29 cellular contexts compared by ENCODE assay signal in the genomic region with DNA sequence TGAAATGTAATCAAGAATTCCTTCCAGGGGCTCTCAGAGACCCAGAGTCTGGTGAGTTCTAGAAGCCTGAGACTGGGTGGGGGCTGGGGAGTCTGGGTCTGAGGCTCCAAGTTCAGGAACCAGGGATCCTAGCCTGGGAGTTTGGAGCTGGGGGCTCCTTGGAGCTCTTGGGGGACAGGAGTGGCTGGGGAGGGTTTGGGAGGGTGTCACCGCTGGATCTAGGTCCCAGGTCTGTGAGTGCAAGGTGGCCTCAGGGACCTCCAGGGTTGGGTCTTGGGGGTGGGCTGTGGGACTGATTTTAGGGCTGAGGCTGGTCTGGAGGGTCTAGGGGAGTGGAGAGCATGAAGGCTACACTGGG. TPM values are rescaled to one million over a fixed set of nuclear protein-coding genes. Genes with fewer than 3 reads are reported as not detected.
"Had no signal": no experiment of that assay in that cellular context is flagged by ENCODE, and none has a peak within 500 bp of the region (broad histone marks: within the 10 kb centered on the region; RNA-seq: fewer than 3 reads in every experiment).

No MANE protein-coding gene starts in this region.

- DNase-seq: activated B cell treated with CpG ODN at 0.5 μM for 24 hours; activated CD4-positive, alpha-beta memory T cell treated with anti-CD3 and anti-CD28 coated beads, Interleukin-2, amount 10 ng/mL, durations not matched to agents 7 days and 5 days; activated CD4-positive, alpha-beta T cell treated with anti-CD3 and anti-CD28 coated beads for 4 hours; activated CD4-positive, alpha-beta T cell treated with anti-CD3 and anti-CD28 coated beads, Interleukin-2, amount 10 ng/mL, durations not matched to agents 7 days and 5 days; activated CD4-positive, alpha-beta T cell treated with anti-CD3 and anti-CD28 coated beads, Interleukin-2, amount 50 U/mL, for 48 hours; activated CD4-positive, CD25-positive, alpha-beta regulatory T cell treated with anti-CD3 and anti-CD28 coated beads, Interleukin-2, amount 50 U/mL, for 72 hours; activated CD8-positive, alpha-beta memory T cell treated with anti-CD3 and anti-CD28 coated beads for 24 hours; activated CD8-positive, alpha-beta memory T cell treated with anti-CD3 and anti-CD28 coated beads, Interleukin-2, amount 10 ng/mL, durations not matched to agents 7 days and 5 days; activated CD8-positive, alpha-beta memory T cell treated with anti-CD3 and anti-CD28 coated beads, Interleukin-2, amount 50 U/mL, for 48 hours; activated CD8-positive, alpha-beta T cell treated with anti-CD3 and anti-CD28 coated beads, Interleukin-2, amount 10 ng/mL, durations not matched to agents 7 days and 5 days; activated effector memory CD4-positive, alpha-beta T cell treated with Interleukin-2 at 50 U/mL for 16 hours; activated gamma-delta T cell; activated naive CD4-positive, alpha-beta T cell treated with anti-CD3 and anti-CD28 coated beads, Interleukin-2, amount 10 ng/mL, durations not matched to agents 7 days and 5 days; activated naive CD4-positive, alpha-beta T cell treated with Interleukin-2 at 50 U/mL for 16 hours; activated naive CD8-positive, alpha-beta T cell treated with anti-CD3 and anti-CD28 coated beads, Interleukin-2, amount 10 ng/mL, durations not matched to agents 7 days and 5 days; activated naive CD8-positive, alpha-beta T cell treated with anti-CD3 and anti-CD28 coated beads, Interleukin-2, amount 50 U/mL, for 24 hours; activated T-cell treated with anti-CD3 and anti-CD28 coated beads, Interleukin-2, amount 50 U/mL, for 24 hours; activated T-cell treated with anti-CD3 and anti-CD28 coated beads, Interleukin-2, amount 50 U/mL, for 48 hours; aorta; central memory CD4-positive, alpha-beta T cell; T-helper 1 cell; T-helper 2 cell; T-helper 9 cell had no signal

- H3K27ac ChIP-seq: VCaP had no signal

- ATAC-seq: activated CD8-positive, alpha-beta memory T cell treated with anti-CD3 and anti-CD28 coated beads, Interleukin-2, amount 10 ng/mL, durations not matched to agents 7 days and 5 days; activated CD8-positive, alpha-beta T cell treated with anti-CD3 and anti-CD28 coated beads, Interleukin-2, amount 10 ng/mL, durations not matched to agents 7 days and 5 days; activated naive CD8-positive, alpha-beta T cell treated with anti-CD3 and anti-CD28 coated beads, Interleukin-2, amount 50 U/mL, for 24 hours had no signal

RNA-seq across cellular contexts. Expression of a gene that starts 1.1 kb away (rescaled TPM):
- total RNA-seq: activated B cell treated with CpG ODN at 0.5 μM for 24 hours; activated CD4-positive, alpha-beta memory T cell treated with anti-CD3 and anti-CD28 coated beads, Interleukin-2, amount 10 ng/mL, durations not matched to agents 7 days and 5 days; activated CD4-positive, alpha-beta T cell treated with anti-CD3 and anti-CD28 coated beads, Interleukin-2, amount 10 ng/mL, durations not matched to agents 7 days and 5 days; activated CD8-positive, alpha-beta memory T cell treated with anti-CD3 and anti-CD28 coated beads, Interleukin-2, amount 10 ng/mL, durations not matched to agents 7 days and 5 days; activated CD8-positive, alpha-beta T cell treated with anti-CD3 and anti-CD28 coated beads, Interleukin-2, amount 10 ng/mL, durations not matched to agents 7 days and 5 days; activated naive CD8-positive, alpha-beta T cell treated with anti-CD3 and anti-CD28 coated beads, Interleukin-2, amount 10 ng/mL, durations not matched to agents 7 days and 5 days; activated T-helper 2 cell treated with anti-CD3 and anti-CD28 coated beads, Interferon-gamma antibody, Interleukin-2, Interleukin-4, amounts not matched to agents 10 μg/mL and 5 μg/mL and 100 μg/mL, durations not matched to agents 14 hours and 24 hours and 36 hours; aorta; astrocyte; cardiac septum; cerebellum had no signal

RNA-seq across cellular contexts. Expression of a gene that starts 6.2 kb away (rescaled TPM):
- total RNA-seq: activated B cell treated with CpG ODN at 0.5 μM for 24 hours; activated CD4-positive, alpha-beta memory T cell treated with anti-CD3 and anti-CD28 coated beads, Interleukin-2, amount 10 ng/mL, durations not matched to agents 7 days and 5 days; activated CD4-positive, alpha-beta T cell treated with anti-CD3 and anti-CD28 coated beads, Interleukin-2, amount 10 ng/mL, durations not matched to agents 7 days and 5 days; activated CD8-positive, alpha-beta memory T cell treated with anti-CD3 and anti-CD28 coated beads, Interleukin-2, amount 10 ng/mL, durations not matched to agents 7 days and 5 days; activated CD8-positive, alpha-beta T cell treated with anti-CD3 and anti-CD28 coated beads, Interleukin-2, amount 10 ng/mL, durations not matched to agents 7 days and 5 days; activated naive CD8-positive, alpha-beta T cell treated with anti-CD3 and anti-CD28 coated beads, Interleukin-2, amount 10 ng/mL, durations not matched to agents 7 days and 5 days; activated T-helper 2 cell treated with anti-CD3 and anti-CD28 coated beads, Interferon-gamma antibody, Interleukin-2, Interleukin-4, amounts not matched to agents 10 μg/mL and 5 μg/mL and 100 μg/mL, durations not matched to agents 14 hours and 24 hours and 36 hours; aorta; astrocyte; cardiac septum; cerebellum had no signal

RNA-seq across cellular contexts. Expression of a gene that starts 41.8 kb away (rescaled TPM):
- total RNA-seq: activated B cell treated with CpG ODN at 0.5 μM for 24 hours; activated CD4-positive, alpha-beta memory T cell treated with anti-CD3 and anti-CD28 coated beads, Interleukin-2, amount 10 ng/mL, durations not matched to agents 7 days and 5 days; activated CD4-positive, alpha-beta T cell treated with anti-CD3 and anti-CD28 coated beads, Interleukin-2, amount 10 ng/mL, durations not matched to agents 7 days and 5 days; activated CD8-positive, alpha-beta T cell treated with anti-CD3 and anti-CD28 coated beads, Interleukin-2, amount 10 ng/mL, durations not matched to agents 7 days and 5 days; activated naive CD8-positive, alpha-beta T cell treated with anti-CD3 and anti-CD28 coated beads, Interleukin-2, amount 10 ng/mL, durations not matched to agents 7 days and 5 days; activated T-helper 2 cell treated with anti-CD3 and anti-CD28 coated beads, Interferon-gamma antibody, Interleukin-2, Interleukin-4, amounts not matched to agents 10 μg/mL and 5 μg/mL and 100 μg/mL, durations not matched to agents 14 hours and 24 hours and 36 hours; aorta; astrocyte; cardiac septum; cerebellum had no signal
- polyA plus RNA-seq: adipose tissue, aorta had no signal

RNA-seq across cellular contexts. Expression of a gene that starts 45.7 kb away (rescaled TPM):
- total RNA-seq: activated B cell treated with CpG ODN at 0.5 μM for 24 hours; activated CD4-positive, alpha-beta memory T cell treated with anti-CD3 and anti-CD28 coated beads, Interleukin-2, amount 10 ng/mL, durations not matched to agents 7 days and 5 days; activated CD4-positive, alpha-beta T cell treated with anti-CD3 and anti-CD28 coated beads, Interleukin-2, amount 10 ng/mL, durations not matched to agents 7 days and 5 days; activated CD8-positive, alpha-beta memory T cell treated with anti-CD3 and anti-CD28 coated beads, Interleukin-2, amount 10 ng/mL, durations not matched to agents 7 days and 5 days; activated CD8-positive, alpha-beta T cell treated with anti-CD3 and anti-CD28 coated beads, Interleukin-2, amount 10 ng/mL, durations not matched to agents 7 days and 5 days; activated naive CD8-positive, alpha-beta T cell treated with anti-CD3 and anti-CD28 coated beads, Interleukin-2, amount 10 ng/mL, durations not matched to agents 7 days and 5 days; activated T-helper 2 cell treated with anti-CD3 and anti-CD28 coated beads, Interferon-gamma antibody, Interleukin-2, Interleukin-4, amounts not matched to agents 10 μg/mL and 5 μg/mL and 100 μg/mL, durations not matched to agents 14 hours and 24 hours and 36 hours; aorta; astrocyte; cardiac septum; cerebellum had no signal
- polyA plus RNA-seq: adipose tissue, aorta had no signal
